Comparison of ENCODE assay signal across 15 cellular contexts in the genomic region with DNA sequence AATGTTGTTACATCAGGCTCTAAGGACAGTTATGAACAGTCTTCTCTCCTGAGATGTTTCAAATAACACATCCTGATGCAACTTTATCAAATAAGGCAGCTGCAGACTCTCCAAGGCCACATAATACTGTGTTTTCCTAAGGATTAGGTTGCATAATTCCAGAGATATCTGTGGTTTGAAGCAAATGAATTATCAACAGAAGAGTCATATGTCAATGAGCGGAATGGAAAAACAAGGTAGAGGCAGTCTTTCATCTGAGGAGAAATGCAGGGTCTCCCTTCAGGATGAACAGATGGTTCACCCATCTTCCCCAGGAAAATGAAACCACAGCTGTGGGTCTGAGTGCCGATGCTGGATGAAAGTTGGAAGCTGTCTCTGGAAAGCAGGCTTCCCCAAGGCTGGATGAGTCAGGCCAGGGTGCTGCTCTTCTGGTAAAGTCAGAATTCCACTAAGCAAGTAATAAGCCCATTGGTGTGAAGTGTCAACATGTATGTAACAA. TPM values are rescaled to one million over a fixed set of nuclear protein-coding genes. Genes with fewer than 3 reads are reported as not detected.
DNase-seq lines count a peak whose midpoint lies in the region; ATAC-seq and TF ChIP-seq lines count a peak whose summit lies in the region.
"Had no signal": no experiment of that assay in that cellular context is flagged by ENCODE, and none has a peak within 500 bp of the region (broad histone marks: within the 10 kb centered on the region; RNA-seq: fewer than 3 reads in every experiment).

No MANE protein-coding gene starts in this region.

- no peak overlapping the region for H3K27ac Mint-ChIP-seq in endothelial cell (ENCODE audit: unreplicated experiment)
- H3K27ac Mint-ChIP-seq: progenitor cell of endocrine pancreas had no signal

- H3K4me3 Mint-ChIP-seq in endothelial cell (ENCODE audit: unreplicated experiment), result peak overlapping the region; percentile 4

- no peaks in the 10 kb centered on the region for H3K27me3 Mint-ChIP-seq in endothelial cell (ENCODE audit: unreplicated experiment)
- H3K27me3 Mint-ChIP-seq: progenitor cell of endocrine pancreas had no signal

- DNase-seq in GM04503 (ENCODE audit: low read depth) (peak; percentile 60), NCI-H2196 treated with DMSO at 0.1 percent for 48 hours (lab: John Stamatoyannopoulos, UW; ENCODE audit: unreplicated experiment) (peak; percentile 10), endothelial cell (ENCODE audit: low spot score) (no peak), renal cortical epithelial cell (ENCODE audit: low read depth) (peak; percentile 93), NCI-H1436 (lab: John Stamatoyannopoulos, UW) (no peak)
- DNase-seq: effector CD8-positive, alpha-beta T cell; GF-D8; KG1; left cardiac atrium; NK-92 treated with Interleukin-12 subunit alpha and Interleukin-12 subunit beta, amount 100 ng/mL, for 24 hours; T-helper 9 cell had no signal

- no peak for TF ChIP-seq CTCF in endothelial cell (IDR thresholded peaks at IDR 0.05; ENCODE audit: unreplicated experiment)

- ATAC-seq in HG03196 (IDR thresholded peaks at IDR 0.05; ENCODE audit: unreplicated experiment), result no peak
- no peak for ATAC-seq in HG03520 (IDR thresholded peaks at IDR 0.05; ENCODE audit: unreplicated experiment)
- no peak for ATAC-seq in GM18907 (IDR thresholded peaks at IDR 0.05; ENCODE audit: unreplicated experiment)
- ATAC-seq: left cardiac atrium had no signal

- no peaks in the 10 kb centered on the region for H3K9me3 Mint-ChIP-seq in endothelial cell (ENCODE audit: unreplicated experiment)

- H3K36me3 Mint-ChIP-seq in endothelial cell (ENCODE audit: low read depth, unreplicated experiment), result peaks cover 20% of the 10 kb centered on the region

- H3K4me1 Mint-ChIP-seq in endothelial cell (ENCODE audit: unreplicated experiment), result peaks cover 7% of the 10 kb centered on the region

RNA-seq across cellular contexts. Expression of a gene that starts 22.2 kb away (rescaled TPM):
- total RNA-seq in endothelial cell (ENCODE audit: unreplicated experiment) (1.4 TPM), renal cortical epithelial cell (0.70 TPM in 1 of 2 replicates, not detected in the other)

RNA-seq across cellular contexts. Expression of a gene that starts 23.4 kb away (rescaled TPM):
- total RNA-seq in endothelial cell (ENCODE audit: unreplicated experiment), result 1.7 TPM
- not detected in 2 replicates for total RNA-seq in renal cortical epithelial cell
- total RNA-seq: left cardiac atrium, progenitor cell of endocrine pancreas had no signal

RNA-seq across cellular contexts. Expression of a gene that starts 57.3 kb away (rescaled TPM):
- total RNA-seq in endothelial cell (ENCODE audit: unreplicated experiment), result 41.3 TPM
- 114 and 179 TPM in 2 replicates for total RNA-seq in renal cortical epithelial cell

RNA-seq across cellular contexts. Expression of a gene that starts 58.3 kb away (rescaled TPM):
- total RNA-seq in endothelial cell (ENCODE audit: unreplicated experiment), result 42.0 TPM
- total RNA-seq in renal cortical epithelial cell, result 27.8 and 118 TPM in 2 replicates

Comparison
In these comparisons a context has a peak if more than half of its experiments do, and no peak if none do; other contexts are left out.
1. DNase-seq: peak in GM04503 (single experiment), NCI-H2196 treated with DMSO at 0.1 percent for 48 hours (single experiment) and renal cortical epithelial cell (single experiment); none in endothelial cell (single experiment) and NCI-H1436 (single experiment).